8 cellular contexts compared by ENCODE assay signal in genomic region chr17:16583781-16584180, GRCh38. TPM values are rescaled to one million over a fixed set of nuclear protein-coding genes. Genes with fewer than 3 reads are reported as not detected.
DNase-seq lines count a peak whose midpoint lies in the region; ATAC-seq and TF ChIP-seq lines count a peak whose summit lies in the region.

No MANE protein-coding gene starts in this region.

- TF ChIP-seq EP300 in esophagus muscularis mucosa (IDR thresholded peaks at IDR 0.05): no peak

- H3K4me3 Mint-ChIP-seq in H9 (peak overlapping the region; percentile 21 to 71; a peak in 4 of 5 replicates), WTC11 (peak overlapping the region; percentile 73)

- no peaks in the 10 kb centered on the region for H3K79me2 ChIP-seq in H9 (ENCODE audit: insufficient read depth, low read length)

- POLR2A ChIA-PET in WTC11 (lab: Charles Lee): interaction anchor here (1.1 kb wide), 1 partner anchor 48 kb away, joined by 4 read pairs; no protein-coding TSS in a partner anchor

- H3K36me3 Mint-ChIP-seq in H9 (ENCODE audit: insufficient read depth in 1 of 3, low read depth in 3 of 3) (peaks cover 0 to 2% (median 0%) of the 10 kb centered on the region in 3 experiments; a peak in 2 of 7 replicates), WTC11 (no peaks in the 10 kb centered on the region)

- H3K4me2 ChIP-seq in H9 (ENCODE audit: insufficient read depth, insufficient read length, low read length) (peak overlapping the region; percentile 48), skeletal muscle satellite cell (ENCODE audit: low read length) (peak overlapping the region; percentile 89)

- no peak overlapping the region for H2BK120ac ChIP-seq in H9 (ENCODE audit: low read depth, low read length, poor library complexity, severe bottlenecking)

- H4K5ac ChIP-seq in H9 (ENCODE audit: insufficient read length, low read depth, low read length): no peak overlapping the region

- H3K23ac ChIP-seq in H9 (ENCODE audit: insufficient read length, low read depth, low read length): no peak overlapping the region

- CTCF ChIA-PET in WTC11 (lab: Charles Lee): interaction anchor here (0.6 to 3.4 kb wide), 28 partner anchors 9 to 278 kb away, joined by 3 to 32 read pairs (median 4); partner anchors contain the start of genes CCDC144A and ZNF287

- H3K27me3 Mint-ChIP-seq in H9 (ENCODE audit: low read depth): peaks cover 48% of the 10 kb centered on the region
- H3K27me3 Mint-ChIP-seq in WTC11 (ENCODE audit: low read depth): peaks cover 65% of the 10 kb centered on the region

- ATAC-seq in WTC11 (no peak), esophagus mucosa (no peak)

- no peaks in the 10 kb centered on the region for H3K9me3 ChIP-seq in H9 (ENCODE audit: control insufficient read depth, low read depth, low read length)
- no peaks in the 10 kb centered on the region for H3K9me3 ChIP-seq in esophagus muscularis mucosa
- H3K9me3 ChIP-seq in skeletal muscle satellite cell (replicated peaks; ENCODE audit: low read length): no peaks in the 10 kb centered on the region

- intact Hi-C loops in esophagus muscularis mucosa (cut with DNase I): no loop called here

- no peak overlapping the region for H2BK5ac ChIP-seq in H9 (ENCODE audit: insufficient read length, low read length)

- no peak for TF ChIP-seq POLR2A in esophagus muscularis mucosa (IDR thresholded peaks at IDR 0.05; ENCODE audit: low read depth)

- no peak overlapping the region for H3K14ac ChIP-seq in H9 (ENCODE audit: insufficient read depth, low read length)

- H3K18ac ChIP-seq in H9 (ENCODE audit: insufficient read length, low read depth, low read length): no peak overlapping the region

- TF ChIP-seq CTCF in H9 (conservative IDR thresholded peaks at IDR 0.05): no peak
- TF ChIP-seq CTCF in WTC11 (IDR thresholded peaks at IDR 0.05): no peak
- no peak for TF ChIP-seq CTCF in esophagus muscularis mucosa (IDR thresholded peaks at IDR 0.05)
- TF ChIP-seq CTCF in GM20000 (IDR thresholded peaks at IDR 0.05; ENCODE audit: extremely low read depth, missing control alignments): no peak

- H3K4me3 ChIP-seq in esophagus muscularis mucosa (peak overlapping the region; percentile 41 to 54 (median 48)), skeletal muscle satellite cell (ENCODE audit: low read length) (peak overlapping the region; percentile 70)

- H3K27ac Mint-ChIP-seq in H9 (no peak overlapping the region), WTC11 (no peak overlapping the region)

- no peak overlapping the region for H3K4ac ChIP-seq in H9 (ENCODE audit: low read depth, low read length)

- H2AFZ ChIP-seq in H9 (ENCODE audit: low read length): no peak overlapping the region

- H3T11ph ChIP-seq in H9 (ENCODE audit: low read length): no peak overlapping the region

- no peak overlapping the region for H3K56ac ChIP-seq in H9 (ENCODE audit: insufficient read length, low read depth, low read length)

- no peak overlapping the region for H2BK12ac ChIP-seq in H9 (ENCODE audit: insufficient read length, low read depth, low read length)

- no peak overlapping the region for H2AK5ac ChIP-seq in H9 (ENCODE audit: insufficient read length, low read length)

- H3K9me3 Mint-ChIP-seq in H9 (peaks cover 5 to 6% of the 10 kb centered on the region in 2 experiments; a peak in 4 of 5 replicates), WTC11 (peaks cover 14% of the 10 kb centered on the region)

- DNase-seq in H9: no peak
- DNase-seq in WTC11 (ENCODE audit: low spot score): no peak
- DNase-seq in esophagus muscularis mucosa (ENCODE audit: extremely low spot score): peak; percentile 19
- no peak for DNase-seq in NCI-H774 (lab: John Stamatoyannopoulos, UW)
- no peak for DNase-seq in GM20000 (ENCODE audit: low spot score)
- no peak for DNase-seq in cerebellum (ENCODE audit: low spot score)

- no peaks in the 10 kb centered on the region for H3K36me3 ChIP-seq in esophagus muscularis mucosa
- H3K36me3 ChIP-seq in skeletal muscle satellite cell (ENCODE audit: insufficient read depth, low read length): no peaks in the 10 kb centered on the region

- H3K27ac ChIP-seq in H9 (ENCODE audit: insufficient read length, low read depth, low read length) (no peak overlapping the region), esophagus muscularis mucosa (replicated peaks in 1 of 4) (peak overlapping the region in 3 of 4 donors; percentile 54 to 69 (median 59))

- peaks cover 3% of the 10 kb centered on the region for H3K23me2 ChIP-seq in H9 (ENCODE audit: insufficient read length, low read depth, low read length, poor library complexity, severe bottlenecking)

- no peaks in the 10 kb centered on the region for H3K79me1 ChIP-seq in H9 (ENCODE audit: insufficient read depth, low read depth, low read length, poor library complexity, severe bottlenecking)

- no CpG with 5 or more reads among the region's 7 CpGs for WGBS in H9 (ENCODE audit: extremely low coverage, insufficient read length, low lambda C conversion rate)
- whole genome bisulfite sequencing in esophagus muscularis mucosa: 47% methylated on average over 7 of the region's 7 CpGs

- no peak overlapping the region for H4K8ac ChIP-seq in H9 (replicated peaks; ENCODE audit: insufficient read length, low read depth, low read length)

- H3K9ac ChIP-seq in H9 (ENCODE audit: extremely low read depth, insufficient read length, low read length) (no peak overlapping the region), skeletal muscle satellite cell (ENCODE audit: low read depth, low read length) (no peak overlapping the region)

- no peak overlapping the region for H2BK20ac ChIP-seq in H9 (ENCODE audit: low read depth, low read length, poor library complexity, severe bottlenecking)

- H3K4me1 Mint-ChIP-seq in H9: peaks cover 12 to 24% of the 10 kb centered on the region in 2 experiments
- H3K4me1 Mint-ChIP-seq in WTC11: peaks cover 14% of the 10 kb centered on the region

- H3K4me1 ChIP-seq in H9 (ENCODE audit: insufficient read depth, low read length) (no peaks in the 10 kb centered on the region), esophagus muscularis mucosa (peaks cover 9 to 17% (median 15%) of the 10 kb centered on the region in 4 donors), skeletal muscle satellite cell (ENCODE audit: control insufficient read depth, insufficient read depth, low read length) (peaks cover 3% of the 10 kb centered on the region)

- H3K27me3 ChIP-seq in H9 (ENCODE audit: insufficient read depth, low read length) (peaks cover 4% of the 10 kb centered on the region; the same call in 1 of the 2 replicates), esophagus muscularis mucosa (no peaks in the 10 kb centered on the region), skeletal muscle satellite cell (ENCODE audit: control insufficient read depth, insufficient read depth, low read length) (peaks cover 20% of the 10 kb centered on the region)

- H4K91ac ChIP-seq in H9 (ENCODE audit: insufficient read length, low read depth, low read length): no peak overlapping the region

- no peaks in the 10 kb centered on the region for H4K20me1 ChIP-seq in H9 (ENCODE audit: control insufficient read depth, insufficient read depth, insufficient read length)

- H2BK15ac ChIP-seq in H9 (ENCODE audit: low read depth, low read length): no peak overlapping the region

TF ChIP-seq in WTC11, 78 proteins besides CTCF, POLR2A, EP300 and RAD21 (continues in another document):
- TF ChIP-seq USF2 (CRISPR knock-in tag; IDR thresholded peaks at IDR 0.05) (no peak), MXD4 (CRISPR knock-in tag; IDR thresholded peaks at IDR 0.05; ENCODE audit: borderline replicate concordance) (no peak), ETV6 (CRISPR knock-in tag; IDR thresholded peaks at IDR 0.05) (no peak), IRF1 (CRISPR knock-in tag; IDR thresholded peaks at IDR 0.05) (no peak), NFATC4 (CRISPR knock-in tag; IDR thresholded peaks at IDR 0.05) (no peak), ERG (CRISPR knock-in tag; IDR thresholded peaks at IDR 0.05) (no peak), ELF4 (CRISPR knock-in tag; IDR thresholded peaks at IDR 0.05; ENCODE audit: low read depth) (no peak)

RNA-seq across cellular contexts. Expression of gene ZNF287, which starts 14.8 kb away (rescaled TPM):
- total RNA-seq in H9 (2021) (4.8 and 7.1 TPM in 2 replicates), WTC11 (2021) (5.4 to 8.9 TPM (median 8.1 TPM) in 3 replicates), esophagus muscularis mucosa (10 to 100 TPM in 1 of 4 donors, 1 to 10 TPM in 3; 5.0 to 12.0 (median 7.1) TPM), cerebellum (25.0 TPM), esophagus mucosa (1.9 TPM)
- total RNA-seq in skeletal muscle satellite cell (2012; rRNA removed): 6.1 and 7.0 TPM in 2 replicates
